19 cellular contexts compared by ENCODE assay signal in genomic region chr20:34820805-34821578, GRCh38. TPM values are rescaled to one million over a fixed set of nuclear protein-coding genes. Genes with fewer than 3 reads are reported as not detected.
DNase-seq lines count a peak whose midpoint lies in the region; ATAC-seq and TF ChIP-seq lines count a peak whose summit lies in the region.
"Had no signal": no experiment of that assay in that cellular context is flagged by ENCODE, and none has a peak within 500 bp of the region (broad histone marks: within the 10 kb centered on the region; RNA-seq: fewer than 3 reads in every experiment).

No MANE protein-coding gene starts in this region.

- H3K79me1 ChIP-seq in IMR-90 (ENCODE audit: low read depth in 1 of 2, low read length in 2 of 2), result peaks cover 38 to 87% of the 10 kb centered on the region in 2 experiments

- intact Hi-C loops in IMR-90 (cut with micrococcal nuclease), result no loop called here
- intact Hi-C loops in body of pancreas (cut with DNase I), result no loop called here

- H2AK5ac ChIP-seq in IMR-90 (ENCODE audit: low read depth, low read length), result no peak overlapping the region

- no peak overlapping the region for H3K56ac ChIP-seq in IMR-90 (ENCODE audit: extremely low read depth, insufficient read depth, low read length)

- no peaks in the 10 kb centered on the region for H3K36me3 ChIP-seq in IMR-90 (ENCODE audit: control insufficient read depth, insufficient read depth, low read length)
- H3K36me3 ChIP-seq in body of pancreas (replicated peaks in 1 of 2; ENCODE audit: insufficient read depth in 1 of 2, low read depth in 2 of 2), result no peaks in the 10 kb centered on the region
- H3K36me3 ChIP-seq: Peyer's patch, SJCRH30 had no signal

- CTCF ChIA-PET in IMR-90 (lab: Yijun Ruan, JAX), result no interaction called here

- no peak overlapping the region for H3K27ac ChIP-seq in IMR-90 (ENCODE audit: insufficient read depth, low read length)
- peak overlapping the region; percentile 65 for H3K27ac ChIP-seq in substantia nigra (ENCODE audit: low read depth, low read length, poor library complexity, severe bottlenecking)
- no peak overlapping the region for H3K27ac ChIP-seq in body of pancreas
- H3K27ac ChIP-seq: Peyer's patch, SJCRH30 had no signal

- BruUV-seq in IMR-90 (replicated peaks; lab: Mats Ljungman, UMichigan), result no TSS peak

- H3K4me3 Mint-ChIP-seq in brain, result peak overlapping the region in 4 of 5 experiments; percentile 42 to 64 (median 47)

- H4K5ac ChIP-seq in IMR-90 (ENCODE audit: low read depth, low read length), result no peak overlapping the region

- H2AFZ ChIP-seq in IMR-90 (replicated peaks; ENCODE audit: low read length, poor library complexity), result no peak overlapping the region

- no peak overlapping the region for H2BK20ac ChIP-seq in IMR-90 (ENCODE audit: low read depth, low read length)

- H4K8ac ChIP-seq in IMR-90 (ENCODE audit: low read depth in 2 of 2, low read length in 2 of 2), result no peak overlapping the region

- H4K20me1 ChIP-seq in IMR-90 (ENCODE audit: insufficient read depth, low read length), result peaks cover 79% of the 10 kb centered on the region

- no peak overlapping the region for H2AK9ac ChIP-seq in IMR-90 (replicated peaks; ENCODE audit: low read depth, low read length, poor library complexity)

- no peak for TF ChIP-seq POLR2A in IMR-90 (IDR thresholded peaks at IDR 0.05; ENCODE audit: low read depth, low read length)
- no peak for TF ChIP-seq POLR2A in body of pancreas (IDR thresholded peaks at IDR 0.05)

- H3K4me1 ChIP-seq in IMR-90 (ENCODE audit: control insufficient read depth, insufficient read depth, low read length) (peaks cover 1% of the 10 kb centered on the region), body of pancreas (peaks cover 45% of the 10 kb centered on the region)

- H3K27me3 Mint-ChIP-seq in brain, result peaks cover 4% of the 10 kb centered on the region

- no peak overlapping the region for H3K9ac ChIP-seq in IMR-90 (ENCODE audit: low read depth, low read length)

- H3K14ac ChIP-seq in IMR-90 (replicated peaks; ENCODE audit: low read depth, low read length), result peak overlapping the region; percentile 63; the same call in 1 of the 2 replicates

- TF ChIP-seq CTCF in IMR-90 (conservative IDR thresholded peaks at IDR 0.05; ENCODE audit: low read depth, low read length) (no peak), brain (conservative IDR thresholded peaks at IDR 0.05) (no peak), body of pancreas (IDR thresholded peaks at IDR 0.05) (no peak)

- no peak for DNase-seq in IMR-90
- DNase-seq in medulla oblongata (ENCODE audit: extremely low spot score), result peak; percentile 18
- peak in 1 of 49 donors; percentile 19 for DNase-seq in substantia nigra (lab: John Stamatoyannopoulos, UW)
- no peak for DNase-seq in body of pancreas
- no peak for DNase-seq in SW 1271 (lab: John Stamatoyannopoulos, UW)
- DNase-seq: CD4-positive, CD25-positive, alpha-beta regulatory T cell; COR-L47; DMS79; MM.1S; NCI-H1092; NCI-H1436 treated with DMSO at 0.1 percent for 48 hours; NCI-H2029; NCI-H226; NCI-H510A treated with DMSO at 0.1 percent for 48 hours; NCI-H748 treated with DMSO at 0.1 percent for 48 hours; Peyer's patch; SJCRH30 had no signal

- no peak overlapping the region for H3K18ac ChIP-seq in IMR-90 (ENCODE audit: low read depth, low read length)

- POLR2A ChIA-PET in IMR-90 (lab: Charles Lee; ENCODE audit: unreplicated experiment), result interaction anchor here (0.6 to 0.7 kb wide), 2 partner anchors 30 to 372 kb away, joined by 3 to 8 read pairs; no protein-coding TSS in a partner anchor

- H3K4ac ChIP-seq in IMR-90 (ENCODE audit: low read depth, low read length), result no peak overlapping the region

- peak overlapping the region; percentile 6 for H2BK5ac ChIP-seq in IMR-90 (ENCODE audit: low read depth, low read length, poor library complexity, severe bottlenecking)

- H3K27me3 ChIP-seq in IMR-90 (ENCODE audit: control insufficient read depth, insufficient read depth, low read length) (no peaks in the 10 kb centered on the region), body of pancreas (no peaks in the 10 kb centered on the region)
- H3K27me3 ChIP-seq: Peyer's patch, SJCRH30 had no signal

- H3K9me3 ChIP-seq in IMR-90 (ENCODE audit: control insufficient read depth, insufficient read depth, low read length) (no peaks in the 10 kb centered on the region), body of pancreas (no peaks in the 10 kb centered on the region)
- H3K9me3 ChIP-seq: Peyer's patch had no signal

- TF ChIP-seq RAD21 in IMR-90 (IDR thresholded peaks at IDR 0.05; ENCODE audit: low read length), result no peak

- no peak overlapping the region for H3K23ac ChIP-seq in IMR-90 (ENCODE audit: low read depth, low read length)

- H2BK120ac ChIP-seq in IMR-90 (ENCODE audit: low read depth, low read length), result no peak overlapping the region

- in situ Hi-C loops in IMR-90 (cut with MboI; ENCODE audit: low sequenced_read_pairs), result no loop called here

- H3K27ac Mint-ChIP-seq in brain, result peak overlapping the region in 2 of 5 experiments; percentile 36 to 40

- peaks cover 0 to 2% (median 0%) of the 10 kb centered on the region in 5 experiments for H3K9me3 Mint-ChIP-seq in brain
- H3K9me3 Mint-ChIP-seq: CD4-positive, CD25-positive, alpha-beta regulatory T cell had no signal

- no peak overlapping the region for H3K4me2 ChIP-seq in IMR-90 (ENCODE audit: low read depth, low read length)

- H3K4me3 ChIP-seq in IMR-90 (ENCODE audit: insufficient read depth, low read depth, low read length) (no peak overlapping the region), body of pancreas (no peak overlapping the region)
- H3K4me3 ChIP-seq: Peyer's patch, SJCRH30 had no signal

- dilution Hi-C loops in IMR-90 (cut with HindIII; ENCODE audit: low sequenced_read_pairs, unreplicated experiment), result no loop called here

- H3K36me3 Mint-ChIP-seq in brain, result peaks cover 20% of the 10 kb centered on the region

- no peak overlapping the region for H4K91ac ChIP-seq in IMR-90 (ENCODE audit: insufficient read depth, low read depth, low read length)

- peaks cover 35% of the 10 kb centered on the region for H3K9me1 ChIP-seq in IMR-90 (ENCODE audit: insufficient read depth, low read length)

- ATAC-seq in IMR-90 (ENCODE audit: low read depth) (no peak), body of pancreas (no peak), GM21528 (IDR thresholded peaks at IDR 0.05; ENCODE audit: low FRiP score, unreplicated experiment) (no peak)

- WGBS in IMR-90 (ENCODE audit: extremely low coverage in 2 of 2, insufficient read length in 1 of 2), 2 experiments, result 100% methylated on average over 1 of the region's 8 CpGs; no CpG with 5 or more reads in 1 of the 2 experiments
- 32 to 37% methylated on average over 8 of the region's 8 CpGs for WGBS in body of pancreas, 2 donors

- H3K4me1 Mint-ChIP-seq in brain, result peaks cover 79% of the 10 kb centered on the region

- no peak overlapping the region for H2BK15ac ChIP-seq in IMR-90 (ENCODE audit: low read depth, low read length)

TF ChIP-seq in IMR-90, 13 proteins besides CTCF, POLR2A, EP300 and RAD21:
- no peak for TF ChIP-seq RFX5 (IDR thresholded peaks at IDR 0.05; ENCODE audit: low read depth, low read length)
- no peak for TF ChIP-seq CHD1 (IDR thresholded peaks at IDR 0.05; ENCODE audit: low read depth, low read length)
- no peak for TF ChIP-seq BHLHE40 (IDR thresholded peaks at IDR 0.05; ENCODE audit: low read depth, low read length)
- no peak for TF ChIP-seq FOS (IDR thresholded peaks at IDR 0.05; ENCODE audit: low read depth, low read length)
- no peak for TF ChIP-seq MAFK (IDR thresholded peaks at IDR 0.05; ENCODE audit: low read depth, low read length)
- TF ChIP-seq NFE2L2 (IDR thresholded peaks at IDR 0.05; ENCODE audit: low read depth, low read length), result no peak

RNA-seq across cellular contexts. Expression of gene NCOA6, which starts 4.5 kb away (rescaled TPM):
- 3.6 and 3.9 TPM in 2 replicates for total RNA-seq in IMR-90 (2012; rRNA removed)
- 13.1 and 14.4 TPM in 2 replicates for polyA plus RNA-seq in IMR-90 (2012; rRNA removed)
- 5.7 and 7.9 TPM in 2 replicates for polyA plus RNA-seq in IMR-90 (2012; cell fraction: cytosol; rRNA removed)
- 15.2 and 22.9 TPM in 2 replicates for polyA plus RNA-seq in IMR-90 (2012; cell fraction: nucleus; rRNA removed; ENCODE audit: low replicate concordance)
- polyA plus RNA-seq in brain (ENCODE audit: insufficient read depth, low read depth, low replicate concordance), result 99.3 TPM
- 10 to 100 TPM; 13.5 to 54.1 TPM for total RNA-seq in body of pancreas

RNA-seq across cellular contexts. Expression of gene GGT7, which starts 51.7 kb away (rescaled TPM):
- 3.3 and 3.4 TPM in 2 replicates for total RNA-seq in IMR-90 (2012; rRNA removed)
- polyA plus RNA-seq in IMR-90 (2012; rRNA removed), result 25.9 and 32.8 TPM in 2 replicates
- 13.0 and 25.4 TPM in 2 replicates for polyA plus RNA-seq in IMR-90 (2012; cell fraction: cytosol; rRNA removed)
- 110 and 233 TPM in 2 replicates for polyA plus RNA-seq in IMR-90 (2012; cell fraction: nucleus; rRNA removed; ENCODE audit: low replicate concordance)
- 28.5 TPM for polyA plus RNA-seq in brain (ENCODE audit: insufficient read depth, low read depth, low replicate concordance)
- total RNA-seq in body of pancreas, result 10 to 100 TPM; 19.2 to 22.7 TPM

RNA-seq across cellular contexts. Expression of gene ACSS2, which starts 55.4 kb away (rescaled TPM):
- total RNA-seq in IMR-90 (2012; rRNA removed) (38.9 and 46.4 TPM in 2 replicates), body of pancreas (10 to 100 TPM; 33.9 to 78.1 TPM)
- polyA plus RNA-seq in IMR-90 (2012; rRNA removed) (26.9 and 27.1 TPM in 2 replicates), brain (ENCODE audit: insufficient read depth, low read depth, low replicate concordance) (37.4 TPM)
- 20.5 and 21.4 TPM in 2 replicates for polyA plus RNA-seq in IMR-90 (2012; cell fraction: cytosol; rRNA removed)
- 67.9 and 79.4 TPM in 2 replicates for polyA plus RNA-seq in IMR-90 (2012; cell fraction: nucleus; rRNA removed; ENCODE audit: low replicate concordance)
